Comparison of ENCODE assay signal across 20 cellular contexts in genomic region chr10:108445746-108446145, GRCh38.
"Had no signal": no experiment of that assay in that cellular context is flagged by ENCODE, and none has a peak within 500 bp of the region (broad histone marks: within the 10 kb centered on the region; RNA-seq: fewer than 3 reads in every experiment).

No MANE protein-coding gene starts in this region.

- H3K4me3 ChIP-seq: hepatocyte, lung, neural progenitor cell, pancreas had no signal

- H3K27me3 ChIP-seq: hepatocyte, neural progenitor cell, pancreas had no signal

- H3K4me1 ChIP-seq: neural progenitor cell, pancreas had no signal

- H3K4me2 ChIP-seq: hepatocyte, neural progenitor cell had no signal

- H2AFZ ChIP-seq: hepatocyte, neural progenitor cell had no signal

- H3K9ac ChIP-seq: neural progenitor cell had no signal

- H3K27ac ChIP-seq: hepatocyte, neural progenitor cell, pancreas had no signal

- DNase-seq: cortex of kidney; effector memory CD4-positive, alpha-beta T cell; foreskin melanocyte; head of caudate nucleus; kidney; left colon; left ventricle myocardium superior; mesenchymal stem cell; midbrain; nucleus accumbens; pancreas; right cardiac atrium; small intestine; stimulated activated CD4-positive, alpha-beta T cell treated with anti-CD3 and anti-CD28 coated beads, Interleukin-12 subunit alpha, Interleukin-12 subunit beta, amount 100 ng/mL, for 4 hours; stimulated activated naive CD4-positive, alpha-beta T cell had no signal

- H3K9me3 ChIP-seq: pancreas had no signal

- H3K79me2 ChIP-seq: hepatocyte had no signal

- ATAC-seq: esophagus mucosa; left colon; left ventricle myocardium superior; natural killer cell treated with Interleukin-12 subunit alpha and Interleukin-12 subunit beta and Interleukin-15 and Interleukin-18, amount 100 ng/mL, for 72 hours; pancreas; right cardiac atrium had no signal

- H3K36me3 ChIP-seq: neural progenitor cell, pancreas had no signal
